ENCODE assay signal across 16 cellular contexts in the genomic region with DNA sequence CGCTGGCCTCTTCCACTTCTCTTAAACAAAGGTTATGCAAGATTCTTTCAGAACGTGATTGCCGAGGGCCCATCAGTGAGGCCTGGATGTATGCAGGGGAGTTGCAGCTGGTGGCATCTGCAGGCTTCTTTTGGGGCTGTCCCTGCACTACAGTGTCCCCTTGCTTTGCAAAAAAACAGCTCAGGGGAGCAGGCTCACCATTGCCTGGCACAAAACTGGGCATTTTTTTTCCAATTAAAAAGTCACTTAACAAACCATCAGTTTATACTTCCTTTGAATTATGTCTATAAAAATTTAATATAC.
"Had no signal": no experiment of that assay in that cellular context is flagged by ENCODE, and none has a peak within 500 bp of the region (broad histone marks: within the 10 kb centered on the region; RNA-seq: fewer than 3 reads in every experiment).

No MANE protein-coding gene starts in this region.

- H3K36me3 Mint-ChIP-seq: naive B cell had no signal

- H3K4me3 Mint-ChIP-seq: naive B cell, nephron had no signal

- H3K27ac Mint-ChIP-seq: naive B cell, nephron had no signal

- H3K9me3 Mint-ChIP-seq: naive B cell, nephron had no signal

- ATAC-seq: esophagus mucosa, heart left ventricle, left colon, sciatic nerve had no signal

- DNase-seq: cortex of kidney; effector CD8-positive, alpha-beta T cell; heart left ventricle; hippocampal formation; left colon; mesendoderm; naive B cell; stimulated activated CD4-positive, alpha-beta T cell treated with anti-CD3 and anti-CD28 coated beads, Interleukin-2, amount 100 ng/mL, for 24 hours; stimulated activated CD4-positive, alpha-beta T cell treated with anti-CD3 and anti-CD28 coated beads, Interleukin-4, amount 100 ng/mL, for 4 hours; stimulated activated naive CD4-positive, alpha-beta T cell; stomach; substantia nigra; transverse colon had no signal
